In the genomic region with DNA sequence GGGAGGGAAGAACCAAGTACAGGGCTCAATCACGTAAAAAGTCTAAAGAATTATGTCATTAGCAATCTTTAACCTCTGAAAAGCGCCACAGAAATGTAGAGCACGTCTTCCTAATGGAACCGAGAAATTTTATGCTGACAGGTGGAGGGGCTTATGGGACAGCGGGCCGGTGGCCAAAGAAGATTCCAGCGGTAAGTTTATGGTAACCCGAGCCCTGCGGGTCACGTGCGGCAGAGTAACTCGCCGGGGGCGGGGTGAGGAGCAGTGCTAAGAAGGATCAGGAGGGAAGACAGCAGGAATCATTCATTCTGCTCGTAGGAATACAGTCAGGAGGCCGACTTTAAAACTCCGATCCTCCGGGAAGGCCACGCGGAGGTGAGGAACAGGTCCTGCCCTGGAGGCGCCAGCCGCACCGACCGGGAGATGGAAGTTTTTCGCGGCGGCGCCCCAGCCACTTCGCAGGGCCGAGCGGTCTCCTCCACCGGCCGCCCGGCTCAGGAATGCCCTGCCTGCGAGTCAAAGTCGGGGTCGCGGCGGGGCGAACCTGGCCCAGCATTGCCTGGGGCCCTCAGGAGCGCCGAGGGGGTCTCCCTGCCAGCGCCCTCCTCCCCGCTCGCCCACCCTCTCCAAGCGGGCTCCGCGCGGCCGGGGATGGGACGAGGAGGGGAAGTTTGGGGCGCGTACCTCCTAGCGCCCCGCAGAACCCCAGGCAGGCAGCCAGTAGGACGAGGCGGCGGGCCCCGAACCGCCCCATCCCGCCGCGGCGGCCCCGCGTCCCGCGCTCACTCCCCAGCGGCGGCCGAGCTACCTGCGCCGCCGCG, we compare ENCODE assay signal across 8 cellular contexts.
DNase-seq lines count a peak whose midpoint lies in the region; ATAC-seq and TF ChIP-seq lines count a peak whose summit lies in the region.

No MANE protein-coding gene starts in this region.

- peak overlapping the region; percentile 77 for H3K4me2 ChIP-seq in SK-N-SH

- H3K4me3 ChIP-seq in SK-N-SH (ENCODE audit: low read depth in 2 of 2, low read length in 1 of 2), result peak overlapping the region; percentile 34 to 44

- POLR2A ChIA-PET in CD4-positive, alpha-beta T cell (lab: Charles Lee), result no interaction called here
- POLR2A ChIA-PET in SK-N-SH (lab: Yijun Ruan, JAX), result no interaction called here
- POLR2A ChIA-PET in naive thymus-derived CD8-positive, alpha-beta T cell (lab: Charles Lee), result no interaction called here

- H3K9ac ChIP-seq in SK-N-SH, result no peak overlapping the region

- H2AFZ ChIP-seq in SK-N-SH (ENCODE audit: low read depth), result peak overlapping the region; percentile 59; the same call in 1 of the 2 replicates

- H3K9me3 Mint-ChIP-seq in CD4-positive, alpha-beta T cell, result no peaks in the 10 kb centered on the region
- peaks cover 0 to 4% (median 0%) of the 10 kb centered on the region in 9 donors for H3K9me3 Mint-ChIP-seq in naive thymus-derived CD8-positive, alpha-beta T cell

- H3K36me3 Mint-ChIP-seq in CD4-positive, alpha-beta T cell (ENCODE audit: low read depth), result no peaks in the 10 kb centered on the region
- peaks cover 0 to 14% (median 6%) of the 10 kb centered on the region in 3 donors for H3K36me3 Mint-ChIP-seq in naive thymus-derived CD8-positive, alpha-beta T cell

- no peak overlapping the region for H3K27ac Mint-ChIP-seq in CD4-positive, alpha-beta T cell
- peak overlapping the region in 2 of 10 donors; percentile 18 to 27 for H3K27ac Mint-ChIP-seq in naive thymus-derived CD8-positive, alpha-beta T cell

- peaks cover 48% of the 10 kb centered on the region for H3K27me3 ChIP-seq in CD4-positive, alpha-beta T cell (ENCODE audit: control insufficient read depth, insufficient read depth, low read length)
- H3K27me3 ChIP-seq in SK-N-SH (ENCODE audit: insufficient read depth), result peaks cover 45% of the 10 kb centered on the region; the same call in 1 of the 2 replicates

- no peak for ATAC-seq in CD4-positive, alpha-beta T cell (ENCODE audit: poor library complexity)
- peak; percentile 72 to 84 for ATAC-seq in naive thymus-derived CD8-positive, alpha-beta T cell
- ATAC-seq in HG02884 (IDR thresholded peaks at IDR 0.05; ENCODE audit: unreplicated experiment) (no peak), GM18867 (IDR thresholded peaks at IDR 0.05; ENCODE audit: unreplicated experiment) (no peak), HG03097 (IDR thresholded peaks at IDR 0.05; ENCODE audit: low FRiP score, unreplicated experiment) (no peak), GM18520 (IDR thresholded peaks at IDR 0.05; ENCODE audit: unreplicated experiment) (no peak)

- 17% methylated on average over 15 of the region's 75 CpGs for WGBS in SK-N-SH (ENCODE audit: low lambda C conversion rate)

- peaks cover 75% of the 10 kb centered on the region for H3K27me3 Mint-ChIP-seq in CD4-positive, alpha-beta T cell
- peaks cover 31 to 77% (median 51%) of the 10 kb centered on the region in 5 donors for H3K27me3 Mint-ChIP-seq in naive thymus-derived CD8-positive, alpha-beta T cell

- H3K9me3 ChIP-seq in CD4-positive, alpha-beta T cell (ENCODE audit: control insufficient read depth, low read length), result no peaks in the 10 kb centered on the region
- no peaks in the 10 kb centered on the region for H3K9me3 ChIP-seq in SK-N-SH

- no peaks in the 10 kb centered on the region; a peak in 1 of 4 replicates for H3K4me1 ChIP-seq in SK-N-SH (ENCODE audit: control insufficient read depth in 1 of 2, insufficient read depth in 2 of 2, low read depth in 1 of 2, low read length in 1 of 2)

- H3K4me3 Mint-ChIP-seq in CD4-positive, alpha-beta T cell, result peak overlapping the region; percentile 84
- peak overlapping the region; percentile 73 to 98 (median 84) for H3K4me3 Mint-ChIP-seq in naive thymus-derived CD8-positive, alpha-beta T cell

- CTCF ChIA-PET in CD4-positive, alpha-beta T cell (lab: Charles Lee), result no interaction called here
- CTCF ChIA-PET in SK-N-SH (lab: Yijun Ruan, JAX), result interaction anchor here (1.0 to 2.1 kb wide), 2 partner anchors 12 to 16 kb away, joined by 4 to 6 read pairs; no protein-coding TSS in a partner anchor

- no peaks in the 10 kb centered on the region for H3K9me2 ChIP-seq in SK-N-SH

- H4K20me1 ChIP-seq in SK-N-SH (ENCODE audit: insufficient read depth), result no peaks in the 10 kb centered on the region

- DNase-seq in CD4-positive, alpha-beta T cell, result no peak
- DNase-seq in SK-N-SH (peak; percentile 39), fibroblast of peridontal ligament (ENCODE audit: extremely low read depth) (peak; percentile 47)
- peak in 2 of 10 donors; percentile 17 to 18 for DNase-seq in naive thymus-derived CD8-positive, alpha-beta T cell

- no peaks in the 10 kb centered on the region for H3K36me3 ChIP-seq in SK-N-SH (replicated peaks in 1 of 2; ENCODE audit: control insufficient read depth in 1 of 2, insufficient read depth in 2 of 2, low read length in 1 of 2)

- TF ChIP-seq EP300 in SK-N-SH (IDR thresholded peaks at IDR 0.05; ENCODE audit: borderline replicate concordance in 1 of 2, low read depth in 1 of 2, low read length in 1 of 2), result no peak

- TF ChIP-seq CTCF in CD4-positive, alpha-beta T cell (IDR thresholded peaks at IDR 0.05), result no peak
- no peak for TF ChIP-seq CTCF in SK-N-SH (IDR thresholded peaks at IDR 0.05)

- intact Hi-C loops in CD4-positive, alpha-beta T cell (cut with DNase I, micrococcal nuclease), result no loop called here

- no peak overlapping the region for H3K27ac ChIP-seq in CD4-positive, alpha-beta T cell (ENCODE audit: low read depth, low read length)
- H3K27ac ChIP-seq in SK-N-SH (ENCODE audit: low read depth in 2 of 2, low read length in 1 of 2), result no peak overlapping the region

- no peak for TF ChIP-seq RAD21 in SK-N-SH (IDR thresholded peaks at IDR 0.05; ENCODE audit: low read length)

- peaks cover 9% of the 10 kb centered on the region for H3K4me1 Mint-ChIP-seq in CD4-positive, alpha-beta T cell (ENCODE audit: low read depth)
- peaks cover 3 to 9% (median 8%) of the 10 kb centered on the region in 4 donors for H3K4me1 Mint-ChIP-seq in naive thymus-derived CD8-positive, alpha-beta T cell

- no peaks in the 10 kb centered on the region for H3K79me2 ChIP-seq in SK-N-SH (ENCODE audit: insufficient read depth)

- H3F3A ChIP-seq in SK-N-SH (replicated peaks; ENCODE audit: insufficient read depth), result no peaks in the 10 kb centered on the region

TF ChIP-seq in SK-N-SH, 30 proteins besides CTCF, POLR2A, EP300 and RAD21 (continues in another document):
- TF ChIP-seq SMC3 (IDR thresholded peaks at IDR 0.05; ENCODE audit: low read depth, low read length) (no peak), TAF1 (IDR thresholded peaks at IDR 0.05; ENCODE audit: borderline replicate concordance, low read depth, low read length) (no peak), NFIC (IDR thresholded peaks at IDR 0.05; ENCODE audit: borderline replicate concordance) (no peak), YY1 (IDR thresholded peaks at IDR 0.05; ENCODE audit: low read depth) (no peak), MEF2A (IDR thresholded peaks at IDR 0.05; ENCODE audit: borderline replicate concordance, low read depth) (no peak), FOXJ3 (CRISPR knock-in tag; IDR thresholded peaks at IDR 0.05) (no peak), MXI1 (IDR thresholded peaks at IDR 0.05; ENCODE audit: low read depth, low read length) (no peak), EZH2phosphoT487 (IDR thresholded peaks at IDR 0.05; ENCODE audit: borderline replicate concordance, low read depth) (peak; percentile 57; the same call in 1 of the 2 replicates), JUND (IDR thresholded peaks at IDR 0.05) (no peak)
- TF ChIP-seq, protein P1, sequence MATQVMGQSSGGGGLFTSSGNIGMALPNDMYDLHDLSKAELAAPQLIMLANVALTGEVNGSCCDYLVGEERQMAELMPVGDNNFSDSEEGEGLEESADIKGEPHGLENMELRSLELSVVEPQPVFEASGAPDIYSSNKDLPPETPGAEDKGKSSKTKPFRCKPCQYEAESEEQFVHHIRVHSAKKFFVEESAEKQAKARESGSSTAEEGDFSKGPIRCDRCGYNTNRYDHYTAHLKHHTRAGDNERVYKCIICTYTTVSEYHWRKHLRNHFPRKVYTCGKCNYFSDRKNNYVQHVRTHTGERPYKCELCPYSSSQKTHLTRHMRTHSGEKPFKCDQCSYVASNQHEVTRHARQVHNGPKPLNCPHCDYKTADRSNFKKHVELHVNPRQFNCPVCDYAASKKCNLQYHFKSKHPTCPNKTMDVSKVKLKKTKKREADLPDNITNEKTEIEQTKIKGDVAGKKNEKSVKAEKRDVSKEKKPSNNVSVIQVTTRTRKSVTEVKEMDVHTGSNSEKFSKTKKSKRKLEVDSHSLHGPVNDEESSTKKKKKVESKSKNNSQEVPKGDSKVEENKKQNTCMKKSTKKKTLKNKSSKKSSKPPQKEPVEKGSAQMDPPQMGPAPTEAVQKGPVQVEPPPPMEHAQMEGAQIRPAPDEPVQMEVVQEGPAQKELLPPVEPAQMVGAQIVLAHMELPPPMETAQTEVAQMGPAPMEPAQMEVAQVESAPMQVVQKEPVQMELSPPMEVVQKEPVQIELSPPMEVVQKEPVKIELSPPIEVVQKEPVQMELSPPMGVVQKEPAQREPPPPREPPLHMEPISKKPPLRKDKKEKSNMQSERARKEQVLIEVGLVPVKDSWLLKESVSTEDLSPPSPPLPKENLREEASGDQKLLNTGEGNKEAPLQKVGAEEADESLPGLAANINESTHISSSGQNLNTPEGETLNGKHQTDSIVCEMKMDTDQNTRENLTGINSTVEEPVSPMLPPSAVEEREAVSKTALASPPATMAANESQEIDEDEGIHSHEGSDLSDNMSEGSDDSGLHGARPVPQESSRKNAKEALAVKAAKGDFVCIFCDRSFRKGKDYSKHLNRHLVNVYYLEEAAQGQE (IDR thresholded peaks at IDR 0.05; ENCODE audit: low read depth, low read length), result no peak
- TF ChIP-seq, protein P2, sequence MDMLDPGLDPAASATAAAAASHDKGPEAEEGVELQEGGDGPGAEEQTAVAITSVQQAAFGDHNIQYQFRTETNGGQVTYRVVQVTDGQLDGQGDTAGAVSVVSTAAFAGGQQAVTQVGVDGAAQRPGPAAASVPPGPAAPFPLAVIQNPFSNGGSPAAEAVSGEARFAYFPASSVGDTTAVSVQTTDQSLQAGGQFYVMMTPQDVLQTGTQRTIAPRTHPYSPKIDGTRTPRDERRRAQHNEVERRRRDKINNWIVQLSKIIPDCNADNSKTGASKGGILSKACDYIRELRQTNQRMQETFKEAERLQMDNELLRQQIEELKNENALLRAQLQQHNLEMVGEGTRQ (IDR thresholded peaks at IDR 0.05; ENCODE audit: borderline replicate concordance, low read depth, low read length), result peak; percentile 46
- TF ChIP-seq, protein P3, sequence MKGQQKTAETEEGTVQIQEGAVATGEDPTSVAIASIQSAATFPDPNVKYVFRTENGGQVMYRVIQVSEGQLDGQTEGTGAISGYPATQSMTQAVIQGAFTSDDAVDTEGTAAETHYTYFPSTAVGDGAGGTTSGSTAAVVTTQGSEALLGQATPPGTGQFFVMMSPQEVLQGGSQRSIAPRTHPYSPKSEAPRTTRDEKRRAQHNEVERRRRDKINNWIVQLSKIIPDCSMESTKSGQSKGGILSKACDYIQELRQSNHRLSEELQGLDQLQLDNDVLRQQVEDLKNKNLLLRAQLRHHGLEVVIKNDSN (IDR thresholded peaks at IDR 0.05; ENCODE audit: borderline replicate concordance, low read depth), result peak; percentile 88

Comparison
In these comparisons a context has a peak if more than half of its experiments do, and no peak if none do; other contexts are left out.
1. ATAC-seq: peak in naive thymus-derived CD8-positive, alpha-beta T cell (2 of 2); none in CD4-positive, alpha-beta T cell (single experiment), HG02884 (single experiment), GM18867 (single experiment), HG03097 (single experiment) and GM18520 (single experiment).
2. DNase-seq: peak in SK-N-SH (single experiment) and fibroblast of peridontal ligament (single experiment); none in CD4-positive, alpha-beta T cell (0 of 10).